In the genomic region with DNA sequence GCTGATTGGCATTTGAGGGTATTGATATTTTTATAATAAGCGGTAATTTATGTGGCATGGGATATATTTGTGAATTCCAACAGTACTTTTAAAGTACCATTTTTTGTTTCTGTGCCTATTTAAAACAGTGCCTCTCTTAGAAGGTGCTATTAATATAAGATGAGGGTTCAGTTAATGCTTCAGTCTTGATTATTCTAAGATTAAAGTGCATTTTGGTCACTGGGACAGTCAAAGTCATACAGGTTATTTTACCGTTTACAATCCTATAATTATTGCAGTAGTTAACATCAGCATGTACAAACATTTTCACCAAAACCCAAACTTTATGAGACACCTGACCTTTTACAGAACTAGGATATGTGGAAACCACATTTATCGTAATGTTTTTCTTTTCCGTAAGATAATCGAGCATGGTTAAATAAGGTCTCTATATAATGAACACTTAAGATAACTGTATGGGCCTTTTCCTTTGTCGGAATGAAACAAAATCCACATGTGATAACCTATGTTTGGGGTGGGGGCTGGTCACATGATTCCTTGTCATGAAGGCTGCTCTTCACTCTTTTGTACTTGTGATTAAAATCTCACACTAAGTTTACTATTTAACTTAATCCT, we compare ENCODE assay signal across 27 cellular contexts.
"Had no signal": no experiment of that assay in that cellular context is flagged by ENCODE, and none has a peak within 500 bp of the region (broad histone marks: within the 10 kb centered on the region; RNA-seq: fewer than 3 reads in every experiment).

No MANE protein-coding gene starts in this region.

- H3K4me3 ChIP-seq: dorsolateral prefrontal cortex, gastrocnemius medialis, heart left ventricle, hepatocyte, lung, pancreas, smooth muscle cell, suprapubic skin, transverse colon, upper lobe of right lung, uterus had no signal

- H3K36me3 Mint-ChIP-seq: natural killer cell had no signal

- H3K4me1 Mint-ChIP-seq: memory B cell; natural killer cell; neural crest cell; stimulated activated naive CD8-positive, alpha-beta T cell treated with anti-CD3 and anti-CD28 coated beads, Interleukin-15, amount 100 ng/mL, for 72 hours had no signal

- DNase-seq: dorsolateral prefrontal cortex; effector CD4-positive, alpha-beta T cell; foreskin fibroblast; gastrocnemius medialis; heart left ventricle; islet precursor cell; natural killer cell; pancreas; stimulated activated CD4-positive, alpha-beta T cell treated with anti-CD3 and anti-CD28 coated beads, Interleukin-12 subunit alpha, Interleukin-12 subunit beta, amount 100 ng/mL, for 4 hours; stimulated activated CD4-positive, alpha-beta T cell treated with anti-CD3 and anti-CD28 coated beads, Interleukin-1b, Interleukin-23, amount 100 ng/mL, for 48 hours; stimulated activated CD4-positive, alpha-beta T cell treated with anti-CD3 and anti-CD28 coated beads, Interleukin-4, amount 100 ng/mL, for 1 hour; stimulated activated CD8-positive, alpha-beta memory T cell treated with anti-CD3 and anti-CD28 coated beads, Interleukin-4, amount 100 ng/mL, for 48 hours; stimulated activated naive CD4-positive, alpha-beta T cell; stimulated activated naive CD8-positive, alpha-beta T cell treated with anti-CD3 and anti-CD28 coated beads, Interleukin-15, amount 100 ng/mL, for 72 hours; transverse colon; upper lobe of right lung; uterus had no signal

- H3K27me3 ChIP-seq: dorsolateral prefrontal cortex, gastrocnemius medialis, heart left ventricle, hepatocyte, neutrophil, pancreas, suprapubic skin, transverse colon, upper lobe of right lung, uterus had no signal

- H3K27ac ChIP-seq: dorsolateral prefrontal cortex, epithelial cell of prostate, gastrocnemius medialis, heart left ventricle, hepatocyte, neutrophil, pancreas, suprapubic skin, transverse colon, upper lobe of right lung, uterus had no signal

- H2AFZ ChIP-seq: hepatocyte had no signal

- H3K79me2 ChIP-seq: hepatocyte had no signal

- H3K9me3 ChIP-seq: gastrocnemius medialis, neutrophil, pancreas, suprapubic skin, transverse colon, upper lobe of right lung, uterus had no signal

- H3K4me1 ChIP-seq: gastrocnemius medialis, heart left ventricle, pancreas, suprapubic skin, transverse colon, upper lobe of right lung, uterus had no signal

- H3K36me3 ChIP-seq: uterus had no signal

- H3K9me3 Mint-ChIP-seq: memory B cell, natural killer cell, neural crest cell had no signal

- H3K27ac Mint-ChIP-seq: memory B cell; natural killer cell; stimulated activated naive CD8-positive, alpha-beta T cell treated with anti-CD3 and anti-CD28 coated beads, Interleukin-15, amount 100 ng/mL, for 72 hours had no signal

- H3K4me2 ChIP-seq: hepatocyte, smooth muscle cell had no signal

- ATAC-seq: esophagus mucosa; gastrocnemius medialis; heart left ventricle; natural killer cell; sciatic nerve; stimulated activated naive CD8-positive, alpha-beta T cell treated with anti-CD3 and anti-CD28 coated beads, Interleukin-15, amount 100 ng/mL, for 72 hours; upper lobe of right lung had no signal

- H3K4me3 Mint-ChIP-seq: memory B cell; natural killer cell; neural crest cell; stimulated activated naive CD8-positive, alpha-beta T cell treated with anti-CD3 and anti-CD28 coated beads, Interleukin-15, amount 100 ng/mL, for 72 hours had no signal

- H3K27me3 Mint-ChIP-seq: memory B cell; stimulated activated naive CD8-positive, alpha-beta T cell treated with anti-CD3 and anti-CD28 coated beads, Interleukin-15, amount 100 ng/mL, for 72 hours had no signal
